Comparison of ENCODE assay signal across 8 cellular contexts in genomic region chr7:85851571-85852193, GRCh38.
DNase-seq lines count a peak whose midpoint lies in the region; ATAC-seq and TF ChIP-seq lines count a peak whose summit lies in the region.

No MANE protein-coding gene starts in this region.

- H2AFZ ChIP-seq in osteoblast (ENCODE audit: low read length): no peak overlapping the region

- H3K36me3 ChIP-seq in osteoblast (ENCODE audit: insufficient read depth, low read length): no peaks in the 10 kb centered on the region

- ATAC-seq in HG03571 (IDR thresholded peaks at IDR 0.05; ENCODE audit: unreplicated experiment) (no peak), GM18519 (IDR thresholded peaks at IDR 0.05; ENCODE audit: low FRiP score, unreplicated experiment) (no peak), right cardiac atrium (no peak)

- WGBS in right cardiac atrium: 39% methylated on average over 6 of the region's 6 CpGs

- no peak overlapping the region for H3K4me2 ChIP-seq in osteoblast (ENCODE audit: insufficient read depth, low read length)

- peak; percentile 10 for DNase-seq in GM13976 (ENCODE audit: low spot score)
- DNase-seq in NCI-H526 treated with DMSO at 0.1 percent for 48 hours (lab: John Stamatoyannopoulos, UW): peak; percentile 76
- peak; percentile 66 for DNase-seq in dedifferentiated amniotic fluid mesenchymal stem cell (ENCODE audit: extremely low spot score)
- peak; percentile 64 for DNase-seq in osteoblast (ENCODE audit: insufficient read length, low spot score, missing footprints)
- DNase-seq in stimulated activated CD4-positive, alpha-beta T cell treated with anti-CD3 and anti-CD28 coated beads, Interleukin-4, amount 100 ng/mL, for 24 hours: no peak
- DNase-seq in right cardiac atrium: no peak

- H3K4me3 ChIP-seq in osteoblast (ENCODE audit: insufficient read depth, low read length) (no peak overlapping the region), right cardiac atrium (ENCODE audit: low read length) (no peak overlapping the region)

- no peaks in the 10 kb centered on the region for H3K27me3 ChIP-seq in osteoblast (ENCODE audit: insufficient read depth, low read length)
- no peaks in the 10 kb centered on the region for H3K27me3 ChIP-seq in right cardiac atrium (ENCODE audit: control insufficient read depth, insufficient read depth)

- H3K9me3 ChIP-seq in osteoblast (ENCODE audit: low read depth, low read length) (no peaks in the 10 kb centered on the region), right cardiac atrium (ENCODE audit: control insufficient read depth, low read length) (no peaks in the 10 kb centered on the region)

- TF ChIP-seq CTCF in GM13976 (IDR thresholded peaks at IDR 0.05; ENCODE audit: borderline replicate concordance, control extremely low read depth, extremely low read depth, insufficient read depth, missing control alignments) (peak; percentile 12), osteoblast (IDR thresholded peaks at IDR 0.05; ENCODE audit: extremely low read depth, low read depth, low read length) (peak; percentile 46)

- no peaks in the 10 kb centered on the region for H4K20me1 ChIP-seq in osteoblast (ENCODE audit: insufficient read depth, low read length)

- H3K79me2 ChIP-seq in osteoblast (ENCODE audit: insufficient read depth, low read length): no peaks in the 10 kb centered on the region

- H3K27ac ChIP-seq in osteoblast (ENCODE audit: low read depth, low read length): no peak overlapping the region
- H3K27ac ChIP-seq in right cardiac atrium (ENCODE audit: low read length): no peak overlapping the region

- intact Hi-C loops in right cardiac atrium (cut with DNase I): no loop called here

- no peaks in the 10 kb centered on the region for H3K4me1 ChIP-seq in osteoblast (ENCODE audit: insufficient read depth, low read length)
- H3K4me1 ChIP-seq in right cardiac atrium (ENCODE audit: control insufficient read depth, insufficient read depth, low read length): no peaks in the 10 kb centered on the region

- in situ Hi-C loops in GM13976 (cut with MboI; ENCODE audit: low sequenced_read_pairs, unreplicated experiment): no loop called here

Comparison
In these comparisons a context has a peak if more than half of its experiments do, and no peak if none do; other contexts are left out.
1. DNase-seq: peak in GM13976 (single experiment), NCI-H526 treated with DMSO at 0.1 percent for 48 hours (single experiment), dedifferentiated amniotic fluid mesenchymal stem cell (single experiment) and osteoblast (single experiment); none in stimulated activated CD4-positive, alpha-beta T cell treated with anti-CD3 and anti-CD28 coated beads, Interleukin-4, amount 100 ng/mL, for 24 hours (single experiment) and right cardiac atrium (0 of 3).